In the genomic region with DNA sequence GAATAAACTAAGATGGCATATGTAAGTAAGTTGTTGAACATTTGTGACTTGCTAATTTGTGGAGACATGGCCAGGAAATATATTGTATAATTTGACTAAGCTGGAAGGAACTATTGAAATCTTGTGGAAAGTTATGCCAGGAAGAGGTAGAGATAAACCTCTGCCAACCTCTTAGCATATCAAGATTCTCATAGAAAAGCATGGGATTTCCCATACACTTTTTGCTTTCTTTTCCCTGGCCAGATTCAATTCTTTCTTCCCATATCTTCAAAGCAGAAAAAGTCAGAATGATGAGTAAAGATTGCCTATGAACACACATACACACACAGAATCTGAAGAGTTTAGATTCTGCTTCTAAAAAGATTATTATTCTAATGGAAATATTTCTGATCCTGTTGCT, we compare ENCODE assay signal across 18 cellular contexts.
DNase-seq lines count a peak whose midpoint lies in the region; ATAC-seq, FAIRE-seq and TF ChIP-seq lines count a peak whose summit lies in the region.
"Had no signal": no experiment of that assay in that cellular context is flagged by ENCODE, and none has a peak within 500 bp of the region (broad histone marks: within the 10 kb centered on the region; RNA-seq: fewer than 3 reads in every experiment).

No MANE protein-coding gene starts in this region.

- no peaks in the 10 kb centered on the region for H3K27me3 ChIP-seq in astrocyte (ENCODE audit: insufficient read depth, low read length)
- H3K27me3 ChIP-seq in esophagus muscularis mucosa = no peaks in the 10 kb centered on the region

- CTCF ChIA-PET in activated naive CD4-positive, alpha-beta T cell treated with anti-CD3 and anti-CD28 coated beads for 36 hours (lab: Charles Lee) = no interaction called here

- no peak for FAIRE-seq in astrocyte (lab: Jason Lieb, UNC)
- FAIRE-seq: A204.1, D721Med, HepG2 had no signal

- H3K4me2 ChIP-seq in astrocyte (ENCODE audit: low read length) = no peak overlapping the region

- intact Hi-C loops in esophagus muscularis mucosa (cut with DNase I) = no loop called here
- intact Hi-C loops in activated naive CD4-positive, alpha-beta T cell treated with anti-CD3 and anti-CD28 coated beads for 36 hours (cut with micrococcal nuclease) = no loop called here

- no peaks in the 10 kb centered on the region for H4K20me1 ChIP-seq in astrocyte (ENCODE audit: insufficient read depth, low read length)

- no peak overlapping the region for H3K9ac ChIP-seq in astrocyte (ENCODE audit: low read length)

- H3K36me3 ChIP-seq in astrocyte (ENCODE audit: insufficient read depth, low read length) = no peaks in the 10 kb centered on the region
- no peaks in the 10 kb centered on the region for H3K36me3 ChIP-seq in esophagus muscularis mucosa

- H3K9me3 Mint-ChIP-seq in astrocyte (ENCODE audit: unreplicated experiment) = no peaks in the 10 kb centered on the region
- no peaks in the 10 kb centered on the region for H3K9me3 Mint-ChIP-seq in activated naive CD4-positive, alpha-beta T cell treated with anti-CD3 and anti-CD28 coated beads for 36 hours
- H3K9me3 Mint-ChIP-seq: CD4-positive, alpha-beta T cell; HFFc6 had no signal

- no peak overlapping the region for H3K27ac Mint-ChIP-seq in astrocyte (ENCODE audit: unreplicated experiment)
- H3K27ac Mint-ChIP-seq in activated naive CD4-positive, alpha-beta T cell treated with anti-CD3 and anti-CD28 coated beads for 36 hours = no peak overlapping the region
- H3K27ac Mint-ChIP-seq: CD4-positive, alpha-beta T cell; HFFc6; IgD-negative memory B cell had no signal

- H3K4me3 Mint-ChIP-seq in astrocyte (ENCODE audit: unreplicated experiment) = no peak overlapping the region
- no peak overlapping the region for H3K4me3 Mint-ChIP-seq in activated naive CD4-positive, alpha-beta T cell treated with anti-CD3 and anti-CD28 coated beads for 36 hours
- H3K4me3 Mint-ChIP-seq: CD4-positive, alpha-beta T cell; HFFc6; IgD-negative memory B cell had no signal

- no peak for TF ChIP-seq POLR2A in esophagus muscularis mucosa (IDR thresholded peaks at IDR 0.05; ENCODE audit: low read depth)

- no peak for TF ChIP-seq EP300 in esophagus muscularis mucosa (IDR thresholded peaks at IDR 0.05)

- TF ChIP-seq CTCF in astrocyte (IDR thresholded peaks at IDR 0.05; ENCODE audit: insufficient read depth, low read depth, low read length) (no peak), esophagus muscularis mucosa (IDR thresholded peaks at IDR 0.05) (no peak), omental fat pad (IDR thresholded peaks at IDR 0.05) (no peak)

- H3K4me1 ChIP-seq in astrocyte (ENCODE audit: insufficient read depth, low read length) (no peaks in the 10 kb centered on the region), esophagus muscularis mucosa (peaks cover 3 to 23% (median 21%) of the 10 kb centered on the region in 4 donors)
- H3K4me1 ChIP-seq: Caco-2 had no signal

- H3K79me2 ChIP-seq in astrocyte (ENCODE audit: insufficient read depth, low read length) = no peaks in the 10 kb centered on the region

- ATAC-seq in omental fat pad (ENCODE audit: low FRiP score) = peak; percentile 58
- no peak for ATAC-seq in HG03097 (IDR thresholded peaks at IDR 0.05; ENCODE audit: low FRiP score, unreplicated experiment)
- ATAC-seq: HCT116, HepG2 had no signal

- H2AFZ ChIP-seq in astrocyte (ENCODE audit: low read depth, low read length) = no peak overlapping the region

- H3K27ac ChIP-seq in astrocyte (ENCODE audit: low read depth, low read length) (no peak overlapping the region), esophagus muscularis mucosa (replicated peaks in 1 of 4) (peak overlapping the region in 3 of 4 donors; percentile 36 to 37 (median 36))
- H3K27ac ChIP-seq: C4-2B had no signal

- no peak overlapping the region for H3K4me3 ChIP-seq in astrocyte (ENCODE audit: insufficient read depth, low read depth, low read length)
- H3K4me3 ChIP-seq in esophagus muscularis mucosa = no peak overlapping the region

- H3K36me3 Mint-ChIP-seq in astrocyte (ENCODE audit: low read depth, unreplicated experiment) = no peaks in the 10 kb centered on the region
- H3K36me3 Mint-ChIP-seq in activated naive CD4-positive, alpha-beta T cell treated with anti-CD3 and anti-CD28 coated beads for 36 hours (ENCODE audit: low read depth) = no peaks in the 10 kb centered on the region
- H3K36me3 Mint-ChIP-seq: IgD-negative memory B cell had no signal

- H3K4me1 Mint-ChIP-seq in astrocyte (ENCODE audit: low read depth, unreplicated experiment) = no peaks in the 10 kb centered on the region
- H3K4me1 Mint-ChIP-seq in activated naive CD4-positive, alpha-beta T cell treated with anti-CD3 and anti-CD28 coated beads for 36 hours (ENCODE audit: low read depth) = no peaks in the 10 kb centered on the region
- H3K4me1 Mint-ChIP-seq: IgD-negative memory B cell had no signal

- no peaks in the 10 kb centered on the region for H3K27me3 Mint-ChIP-seq in astrocyte (ENCODE audit: low read depth, unreplicated experiment)
- no peaks in the 10 kb centered on the region for H3K27me3 Mint-ChIP-seq in activated naive CD4-positive, alpha-beta T cell treated with anti-CD3 and anti-CD28 coated beads for 36 hours (ENCODE audit: low read depth)
- H3K27me3 Mint-ChIP-seq: CD4-positive, alpha-beta T cell; IgD-negative memory B cell had no signal

- H3K9me3 ChIP-seq in astrocyte (ENCODE audit: insufficient read depth, low read depth, low read length) = no peaks in the 10 kb centered on the region
- no peaks in the 10 kb centered on the region for H3K9me3 ChIP-seq in esophagus muscularis mucosa
- H3K9me3 ChIP-seq: Caco-2 had no signal

- DNase-seq in astrocyte (ENCODE audit: low read depth) = peak; percentile 14
- DNase-seq in esophagus muscularis mucosa (ENCODE audit: extremely low spot score) = no peak
- no peak for DNase-seq in omental fat pad (ENCODE audit: low spot score)
- no peak for DNase-seq in activated naive CD4-positive, alpha-beta T cell treated with anti-CD3 and anti-CD28 coated beads for 36 hours
- no peak for DNase-seq in NCI-H510A (lab: John Stamatoyannopoulos, UW)
- DNase-seq: AML-193; Caco-2; CD4-positive, alpha-beta T cell; GOT3; H7; HFFc6 had no signal
